In the genomic region with DNA sequence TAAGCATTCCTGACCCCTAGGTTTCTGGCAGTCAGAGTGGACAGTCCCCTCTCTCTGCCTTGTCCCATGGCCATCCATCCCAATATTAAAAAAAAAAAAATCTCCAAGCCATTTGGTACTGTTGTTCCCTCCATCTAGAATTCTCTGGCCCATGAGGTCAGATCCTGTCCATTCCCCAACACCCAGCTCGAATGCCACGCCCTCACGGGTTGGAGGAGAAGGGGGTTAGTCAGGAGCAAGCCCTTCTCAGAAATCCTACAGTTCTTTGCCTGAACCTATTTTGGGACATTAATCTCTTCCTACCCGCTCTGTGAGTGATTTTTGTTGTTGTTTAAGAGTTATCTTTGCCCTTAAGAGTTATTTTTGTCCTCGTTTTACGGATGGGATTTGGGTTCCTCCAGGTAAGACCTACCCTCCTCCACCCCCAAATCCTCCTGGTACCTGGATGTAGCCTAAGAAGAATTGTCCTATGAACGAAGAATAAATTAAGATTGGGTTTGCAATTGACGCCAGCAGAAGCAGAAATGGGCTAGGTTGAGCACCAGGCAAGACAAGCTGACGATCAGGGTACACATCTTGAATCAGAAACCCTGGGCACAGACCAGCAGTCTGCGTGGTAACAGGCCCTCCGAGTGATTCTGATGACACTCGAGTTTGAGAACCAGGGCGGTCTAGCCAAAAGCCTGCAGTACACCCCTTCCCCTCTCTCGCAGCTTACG, we compare ENCODE assay signal across 10 cellular contexts. TPM values are rescaled to one million over a fixed set of nuclear protein-coding genes. Genes with fewer than 3 reads are reported as not detected.
DNase-seq lines count a peak whose midpoint lies in the region; ATAC-seq and TF ChIP-seq lines count a peak whose summit lies in the region.
"Had no signal": no experiment of that assay in that cellular context is flagged by ENCODE, and none has a peak within 500 bp of the region (broad histone marks: within the 10 kb centered on the region; RNA-seq: fewer than 3 reads in every experiment).

No MANE protein-coding gene starts in this region.

- no peak for TF ChIP-seq CTCF in cardiac muscle cell (IDR thresholded peaks at IDR 0.05; ENCODE audit: low read depth, low read length)
- TF ChIP-seq CTCF in breast epithelium (IDR thresholded peaks at IDR 0.05), result no peak
- TF ChIP-seq CTCF in tibial artery (IDR thresholded peaks at IDR 0.05), result no peak
- TF ChIP-seq CTCF in left lung (IDR thresholded peaks at IDR 0.05), result no peak

- H3K27me3 ChIP-seq in cardiac muscle cell (peaks cover 37% of the 10 kb centered on the region), breast epithelium (no peaks in the 10 kb centered on the region), mesenchymal stem cell (ENCODE audit: control insufficient read depth in 1 of 2, insufficient read depth in 1 of 2, low read length in 2 of 2) (peaks cover 16 to 49% of the 10 kb centered on the region in 2 experiments), tibial artery (peaks cover 0 to 13% of the 10 kb centered on the region in 2 donors), left lung (peaks cover 4 to 58% of the 10 kb centered on the region in 2 donors)

- no peaks in the 10 kb centered on the region for H3K79me1 ChIP-seq in mesenchymal stem cell (replicated peaks; ENCODE audit: low read length, poor library complexity, severe bottlenecking)

- H4K91ac ChIP-seq in mesenchymal stem cell (ENCODE audit: low read length), result no peak overlapping the region

- no peak overlapping the region for H4K8ac ChIP-seq in mesenchymal stem cell (ENCODE audit: low read length)

- TF ChIP-seq POLR2A in breast epithelium (IDR thresholded peaks at IDR 0.05), result no peak

- H3K4me3 ChIP-seq in cardiac muscle cell, result peak overlapping the region; percentile 44
- H3K4me3 ChIP-seq in breast epithelium, result peak overlapping the region; percentile 48 to 87 (median 59)
- H3K4me3 ChIP-seq in mesenchymal stem cell (ENCODE audit: insufficient read depth in 1 of 2, low read depth in 1 of 2, low read length in 2 of 2), result peak overlapping the region; percentile 71 to 72
- H3K4me3 ChIP-seq in tibial artery, result peak overlapping the region; percentile 51 to 61
- peak overlapping the region in 1 of 2 donors; percentile 35 for H3K4me3 ChIP-seq in left lung

- H2BK15ac ChIP-seq in mesenchymal stem cell (ENCODE audit: low read depth, poor library complexity, severe bottlenecking), result no peak overlapping the region

- H3K36me3 ChIP-seq in cardiac muscle cell, result no peaks in the 10 kb centered on the region
- H3K36me3 ChIP-seq in breast epithelium, result no peaks in the 10 kb centered on the region
- no peaks in the 10 kb centered on the region for H3K36me3 ChIP-seq in mesenchymal stem cell (ENCODE audit: control insufficient read depth in 1 of 2, insufficient read depth in 2 of 2, low read depth in 1 of 2, low read length in 2 of 2)
- no peaks in the 10 kb centered on the region for H3K36me3 ChIP-seq in tibial artery
- H3K36me3 ChIP-seq in left lung, result no peaks in the 10 kb centered on the region

- H2BK5ac ChIP-seq in mesenchymal stem cell (ENCODE audit: low read depth, low read length, poor library complexity, severe bottlenecking), result no peak overlapping the region

- no peak overlapping the region for H2AK5ac ChIP-seq in mesenchymal stem cell (ENCODE audit: low read length, severe bottlenecking)

- no peak overlapping the region for H3K23ac ChIP-seq in mesenchymal stem cell (ENCODE audit: low read length in 2 of 2)

- ATAC-seq in Right ventricle myocardium inferior, result no peak
- ATAC-seq in left lung, result no peak

- H3K4me1 ChIP-seq in cardiac muscle cell (ENCODE audit: low read depth) (no peaks in the 10 kb centered on the region), breast epithelium (no peaks in the 10 kb centered on the region), mesenchymal stem cell (ENCODE audit: control insufficient read depth, insufficient read depth, low read depth, low read length) (peaks cover 12% of the 10 kb centered on the region), tibial artery (peaks cover 0 to 13% (median 6%) of the 10 kb centered on the region in 4 donors), left lung (peaks cover 0 to 8% of the 10 kb centered on the region in 2 donors)

- H3K27ac ChIP-seq in cardiac muscle cell, result no peak overlapping the region
- H3K27ac ChIP-seq in breast epithelium, result no peak overlapping the region
- H3K27ac ChIP-seq in mesenchymal stem cell (ENCODE audit: low read length, poor library complexity, severe bottlenecking), result no peak overlapping the region
- no peak overlapping the region for H3K27ac ChIP-seq in tibial artery
- no peak overlapping the region for H3K27ac ChIP-seq in left lung

- H3K4ac ChIP-seq in mesenchymal stem cell (ENCODE audit: low read depth in 1 of 2, low read length in 2 of 2), result no peak overlapping the region

- H3K4me2 ChIP-seq in mesenchymal stem cell (ENCODE audit: low read length, poor library complexity, severe bottlenecking), result peak overlapping the region; percentile 97

- H3K14ac ChIP-seq in mesenchymal stem cell (ENCODE audit: low read length in 2 of 2), result no peak overlapping the region

- intact Hi-C loops in Right ventricle myocardium inferior (cut with DNase I), result no loop called here
- intact Hi-C loops in breast epithelium (cut with DNase I; ENCODE audit: low total_unique reads), result loop anchor here (10.0 kb wide), 1 partner anchor 414 kb away; a partner anchor contains a TSS
- intact Hi-C loops in tibial artery (cut with DNase I; ENCODE audit: low total_unique reads), result loop anchor here (5.0 kb wide), 1 partner anchor 307 kb away; no protein-coding TSS in a partner anchor
- intact Hi-C loops in left lung (cut with DNase I), result loop anchor here in 1 of 2 donors (10.0 kb wide), 1 partner anchor 124 kb away; no protein-coding TSS in a partner anchor

- 26% methylated on average over 10 of the region's 15 CpGs for WGBS in mesenchymal stem cell

- H3K9me3 ChIP-seq in cardiac muscle cell (ENCODE audit: low read depth), result no peaks in the 10 kb centered on the region
- H3K9me3 ChIP-seq in breast epithelium, result no peaks in the 10 kb centered on the region
- no peaks in the 10 kb centered on the region for H3K9me3 ChIP-seq in mesenchymal stem cell (ENCODE audit: control insufficient read depth, low read length)
- no peaks in the 10 kb centered on the region for H3K9me3 ChIP-seq in tibial artery
- no peaks in the 10 kb centered on the region for H3K9me3 ChIP-seq in left lung

- no peak overlapping the region for H2BK120ac ChIP-seq in mesenchymal stem cell (ENCODE audit: low read depth, low read length)

- no peak overlapping the region for H2AFZ ChIP-seq in mesenchymal stem cell (ENCODE audit: low read depth, low read length)

- peak overlapping the region; percentile 19 for H3K9ac ChIP-seq in mesenchymal stem cell (ENCODE audit: low read length)

- no peak for DNase-seq in cardiac muscle cell (ENCODE audit: low read depth in 1 of 2, low spot score in 1 of 2)
- DNase-seq in Right ventricle myocardium inferior (ENCODE audit: missing footprints), result no peak
- DNase-seq in breast epithelium (ENCODE audit: low spot score in 2 of 2), result no peak
- no peak for DNase-seq in mesenchymal stem cell
- DNase-seq in tibial artery, result no peak
- DNase-seq in EL, result no peak
- DNase-seq in GOT3 (lab: John Stamatoyannopoulos, UW), result no peak
- DNase-seq in left lung, result no peak
- DNase-seq: NCI-H1417 treated with DMSO at 0.1 percent for 48 hours had no signal

- H2BK12ac ChIP-seq in mesenchymal stem cell (ENCODE audit: low read length in 2 of 2), result no peak overlapping the region

- H3K18ac ChIP-seq in mesenchymal stem cell (ENCODE audit: low read depth in 1 of 2, low read length in 2 of 2), result no peak overlapping the region

RNA-seq across cellular contexts. Expression of a gene that starts 1.0 kb away (rescaled TPM):
- total RNA-seq in cardiac muscle cell (1.3 and 1.9 TPM in 2 replicates), Right ventricle myocardium inferior (0.30 TPM), breast epithelium (1 to 10 TPM in 2 of 3 donors, not detected in 1; 3.6 to 5.9 TPM), left lung (under 1 TPM in 1 of 2 donors, not detected in 1; 0.23 TPM)
- 1.4 and 1.8 TPM in 2 replicates for polyA plus RNA-seq in cardiac muscle cell
- not detected for polyA plus RNA-seq in mesenchymal stem cell (2013, experiment 1 of 2)
- 0.05 TPM for polyA plus RNA-seq in mesenchymal stem cell (2013, experiment 2 of 2)

RNA-seq across cellular contexts. Expression of a gene that starts 30.0 kb away (rescaled TPM):
- total RNA-seq in cardiac muscle cell, result 0.30 and 1.7 TPM in 2 replicates
- polyA plus RNA-seq in cardiac muscle cell, result 1.8 and 5.0 TPM in 2 replicates
- not detected for total RNA-seq in Right ventricle myocardium inferior
- 10 to 100 TPM in 2 of 3 donors, 1 to 10 TPM in 1; 6.9 to 60.4 (median 54.1) TPM for total RNA-seq in breast epithelium
- polyA plus RNA-seq in mesenchymal stem cell (2013, experiment 1 of 2), result 6.0 TPM
- 6.2 TPM for polyA plus RNA-seq in mesenchymal stem cell (2013, experiment 2 of 2)
- total RNA-seq in left lung, result 10 to 100 TPM; 64.4 to 73.9 TPM
- total RNA-seq: SK-MEL-5 had no signal
